In the genomic region with DNA sequence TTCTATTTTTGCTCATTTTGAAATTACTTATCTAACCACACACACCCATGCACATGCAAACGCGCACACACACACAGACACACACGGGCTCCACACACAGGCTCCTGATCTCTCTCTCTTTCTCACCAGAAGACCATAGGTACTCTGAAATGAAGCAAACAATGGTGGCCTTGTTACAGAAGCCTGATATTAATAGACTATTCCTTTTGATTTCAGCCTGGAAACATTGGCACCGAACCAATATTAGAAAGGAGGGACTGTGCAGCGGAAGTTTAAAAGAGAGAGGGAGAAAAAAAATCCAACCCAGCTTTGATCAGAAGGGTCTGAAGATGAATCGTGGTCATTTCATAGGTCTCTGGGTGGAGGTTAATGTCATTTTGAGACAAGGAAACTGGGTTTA, we compare ENCODE assay signal across 16 cellular contexts.
DNase-seq lines count a peak whose midpoint lies in the region; ATAC-seq and TF ChIP-seq lines count a peak whose summit lies in the region.
"Had no signal": no experiment of that assay in that cellular context is flagged by ENCODE, and none has a peak within 500 bp of the region (broad histone marks: within the 10 kb centered on the region; RNA-seq: fewer than 3 reads in every experiment).

No MANE protein-coding gene starts in this region.

- no peak for TF ChIP-seq EP300 in suprapubic skin (IDR thresholded peaks at IDR 0.05)

- no peaks in the 10 kb centered on the region for H3F3A ChIP-seq in GM23338 (replicated peaks; ENCODE audit: low read depth)

- H3K36me3 ChIP-seq in BE2C = no peaks in the 10 kb centered on the region
- no peaks in the 10 kb centered on the region for H3K36me3 ChIP-seq in GM23338 (ENCODE audit: insufficient read depth)
- H3K36me3 ChIP-seq in SK-N-MC (ENCODE audit: insufficient read depth, low read length) = no peaks in the 10 kb centered on the region
- H3K36me3 ChIP-seq in suprapubic skin = no peaks in the 10 kb centered on the region
- H3K36me3 ChIP-seq: uterus had no signal

- H3K27ac Mint-ChIP-seq in GM23338 = no peak overlapping the region
- peak overlapping the region; percentile 70 for H3K27ac Mint-ChIP-seq in mesothelial cell of epicardium
- H3K27ac Mint-ChIP-seq: activated T-cell treated with anti-CD3 and anti-CD28 coated beads, Interleukin-2, amount 50 U/mL, for 24 hours had no signal

- ATAC-seq in GM23338 = no peak
- ATAC-seq in HG03039 (IDR thresholded peaks at IDR 0.05; ENCODE audit: unreplicated experiment) = no peak
- ATAC-seq in GM19324 (IDR thresholded peaks at IDR 0.05; ENCODE audit: low FRiP score, unreplicated experiment) = no peak

- no peak overlapping the region; the same call in 2 of the 3 replicates for H3K4me3 Mint-ChIP-seq in GM23338
- H3K4me3 Mint-ChIP-seq in mesothelial cell of epicardium = no peak overlapping the region
- H3K4me3 Mint-ChIP-seq: activated T-cell treated with anti-CD3 and anti-CD28 coated beads, Interleukin-2, amount 50 U/mL, for 24 hours had no signal

- peak overlapping the region; percentile 65 for H3K4me2 ChIP-seq in GM23338

- H3K9ac ChIP-seq in SK-N-MC (ENCODE audit: insufficient read length) = no peak overlapping the region
- H3K9ac ChIP-seq: GM23248 had no signal

- H3K27me3 ChIP-seq in BE2C (no peaks in the 10 kb centered on the region), GM23338 (ENCODE audit: insufficient read depth) (no peaks in the 10 kb centered on the region), suprapubic skin (peaks cover 5% of the 10 kb centered on the region)
- H3K27me3 ChIP-seq: uterus had no signal

- TF ChIP-seq POLR2A in lower leg skin (IDR thresholded peaks at IDR 0.05) (no peak), suprapubic skin (IDR thresholded peaks at IDR 0.05) (no peak)

- intact Hi-C loops in lower leg skin (cut with DNase I; ENCODE audit: low total_unique reads) = no loop called here

- H3K9me3 ChIP-seq in BE2C (no peaks in the 10 kb centered on the region), SK-N-MC (ENCODE audit: low read depth, low read length) (no peaks in the 10 kb centered on the region), suprapubic skin (no peaks in the 10 kb centered on the region)
- H3K9me3 ChIP-seq: uterus had no signal

- no peak for DNase-seq in BE2C
- DNase-seq in GM23338 (ENCODE audit: low spot score) = no peak
- DNase-seq in SK-N-MC (ENCODE audit: low read depth, low spot score) = no peak
- no peak for DNase-seq in mesothelial cell of epicardium (ENCODE audit: low spot score in 2 of 2, unreplicated experiment in 2 of 2)
- no peak for DNase-seq in lower leg skin (ENCODE audit: low spot score in 2 of 2)
- DNase-seq in suprapubic skin (ENCODE audit: low spot score in 2 of 2) = no peak
- DNase-seq: activated CD4-positive, alpha-beta T cell treated with anti-CD3 and anti-CD28 coated beads for 48 hours; activated naive CD4-positive, alpha-beta T cell treated with anti-CD3 and anti-CD28 coated beads, Interleukin-2, amount 50 U/mL, for 16 hours; activated T-cell treated with anti-CD3 and anti-CD28 coated beads, Interleukin-2, amount 50 U/mL, for 24 hours; GM23248; IMR-90; NCI-H748 treated with DMSO at 0.1 percent for 48 hours; uterus had no signal

- H3K4me1 Mint-ChIP-seq in GM23338 (peaks cover 23% of the 10 kb centered on the region), mesothelial cell of epicardium (peaks cover 47% of the 10 kb centered on the region)

- H3K27me3 Mint-ChIP-seq in GM23338 (ENCODE audit: insufficient read depth, low read depth, poor library complexity) = peaks cover 13% of the 10 kb centered on the region
- no peaks in the 10 kb centered on the region for H3K27me3 Mint-ChIP-seq in mesothelial cell of epicardium (ENCODE audit: low read depth)

- H4K20me1 ChIP-seq in GM23338 (replicated peaks; ENCODE audit: insufficient read depth) = no peaks in the 10 kb centered on the region

- H2AFZ ChIP-seq in GM23338 = peak overlapping the region; percentile 91
- H2AFZ ChIP-seq: GM23248 had no signal

- no peak for TF ChIP-seq CTCF in BE2C (IDR thresholded peaks at IDR 0.05; ENCODE audit: low read depth, low read length)
- TF ChIP-seq CTCF in GM23338 (conservative IDR thresholded peaks at IDR 0.05; ENCODE audit: low read depth in 2 of 2) = no peak
- no peak for TF ChIP-seq CTCF in mesothelial cell of epicardium (IDR thresholded peaks at IDR 0.05; ENCODE audit: unreplicated experiment)
- TF ChIP-seq CTCF in lower leg skin (IDR thresholded peaks at IDR 0.05) = no peak
- TF ChIP-seq CTCF in suprapubic skin (IDR thresholded peaks at IDR 0.05) = no peak

- no peaks in the 10 kb centered on the region for H3K79me2 ChIP-seq in GM23338 (replicated peaks; ENCODE audit: insufficient read depth)

- peak overlapping the region; percentile 14; the same call in 1 of the 2 replicates for H3K4me3 ChIP-seq in BE2C (ENCODE audit: low read depth, low read length)
- H3K4me3 ChIP-seq in GM23338 = no peak overlapping the region
- no peak overlapping the region for H3K4me3 ChIP-seq in SK-N-MC
- no peak overlapping the region for H3K4me3 ChIP-seq in lower leg skin (ENCODE audit: low read depth, poor library complexity, severe bottlenecking)
- no peak overlapping the region for H3K4me3 ChIP-seq in suprapubic skin
- H3K4me3 ChIP-seq: coronary artery, GM23248, uterus had no signal

- H3K27ac ChIP-seq in GM23338 (ENCODE audit: low read depth) (no peak overlapping the region), SK-N-MC (peak overlapping the region; percentile 8; the same call in 1 of the 2 replicates), suprapubic skin (no peak overlapping the region)
- H3K27ac ChIP-seq: coronary artery, GM23248, uterus had no signal

- H3K9me2 ChIP-seq in GM23338 (ENCODE audit: insufficient read depth) = peaks cover 7% of the 10 kb centered on the region; the same call in 1 of the 2 replicates

- H3K4me1 ChIP-seq in BE2C = peaks cover 18% of the 10 kb centered on the region
- peaks cover 6% of the 10 kb centered on the region; the same call in 1 of the 2 replicates for H3K4me1 ChIP-seq in GM23338 (ENCODE audit: insufficient read depth)
- H3K4me1 ChIP-seq in suprapubic skin = peaks cover 14% of the 10 kb centered on the region
- H3K4me1 ChIP-seq: uterus had no signal

- H3K36me3 Mint-ChIP-seq in GM23338 (ENCODE audit: low read depth) = peaks cover 10% of the 10 kb centered on the region; the same call in 1 of the 3 replicates
- no peaks in the 10 kb centered on the region for H3K36me3 Mint-ChIP-seq in mesothelial cell of epicardium

- H3K9me3 Mint-ChIP-seq in GM23338 (peaks cover 9% of the 10 kb centered on the region; the same call in 1 of the 3 replicates), mesothelial cell of epicardium (no peaks in the 10 kb centered on the region)
- H3K9me3 Mint-ChIP-seq: activated T-cell treated with anti-CD3 and anti-CD28 coated beads, Interleukin-2, amount 50 U/mL, for 24 hours had no signal

- WGBS in lower leg skin, 2 donors = 35 to 45% methylated on average over 6 of the region's 6 CpGs
- 41% methylated on average over 6 of the region's 6 CpGs for WGBS in suprapubic skin

TF ChIP-seq in GM23338, 12 proteins besides CTCF, POLR2A, EP300 and RAD21 (continues in another document):
- TF ChIP-seq, protein P1, sequence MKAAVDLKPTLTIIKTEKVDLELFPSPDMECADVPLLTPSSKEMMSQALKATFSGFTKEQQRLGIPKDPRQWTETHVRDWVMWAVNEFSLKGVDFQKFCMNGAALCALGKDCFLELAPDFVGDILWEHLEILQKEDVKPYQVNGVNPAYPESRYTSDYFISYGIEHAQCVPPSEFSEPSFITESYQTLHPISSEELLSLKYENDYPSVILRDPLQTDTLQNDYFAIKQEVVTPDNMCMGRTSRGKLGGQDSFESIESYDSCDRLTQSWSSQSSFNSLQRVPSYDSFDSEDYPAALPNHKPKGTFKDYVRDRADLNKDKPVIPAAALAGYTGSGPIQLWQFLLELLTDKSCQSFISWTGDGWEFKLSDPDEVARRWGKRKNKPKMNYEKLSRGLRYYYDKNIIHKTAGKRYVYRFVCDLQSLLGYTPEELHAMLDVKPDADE (IDR thresholded peaks at IDR 0.05) = no peak
